21 cellular contexts compared by ENCODE assay signal in genomic region chr11:104522650-104523049, GRCh38.
A peak's percentile ranks its signal among the peaks of the same experiment; 100 is the strongest.
DNase-seq lines count a peak whose midpoint lies in the region; ATAC-seq, FAIRE-seq and TF ChIP-seq lines count a peak whose summit lies in the region.
"Had no signal": no experiment of that assay in that cellular context is flagged by ENCODE, and none has a peak within 500 bp of the region (broad histone marks: within the 10 kb centered on the region; RNA-seq: fewer than 3 reads in every experiment).

No MANE protein-coding gene starts in this region.

- intact Hi-C loops in HepG2 (cut with micrococcal nuclease; ENCODE audit: unreplicated experiment) = no loop called here
- intact Hi-C loops in right lobe of liver (cut with DNase I) = no loop called here
- intact Hi-C loops in lower lobe of right lung (cut with DNase I) = no loop called here
- intact Hi-C loops in left lung (cut with DNase I) = no loop called here

- FAIRE-seq in HepG2 (lab: Jason Lieb, UNC) = no peak
- FAIRE-seq: GM19239 had no signal

- TF ChIP-seq CTCF in HepG2 (CRISPR knock-in tag; IDR thresholded peaks at IDR 0.05) (no peak), right lobe of liver (IDR thresholded peaks at IDR 0.05) (no peak), lower lobe of right lung (IDR thresholded peaks at IDR 0.05) (no peak), left lung (IDR thresholded peaks at IDR 0.05) (no peak)

- no peaks in the 10 kb centered on the region for H3K36me3 ChIP-seq in HepG2 (replicated peaks in 1 of 2; ENCODE audit: control insufficient read depth in 1 of 2, insufficient read depth in 2 of 2, low read length in 2 of 2)
- H3K36me3 ChIP-seq in right lobe of liver = no peaks in the 10 kb centered on the region
- H3K36me3 ChIP-seq in lower lobe of right lung = no peaks in the 10 kb centered on the region
- H3K36me3 ChIP-seq in left lung = no peaks in the 10 kb centered on the region
- H3K36me3 ChIP-seq: HAP-1, neutrophil, tibial nerve had no signal

- no TSS peak for BruUV-seq in HepG2 (replicated peaks; lab: Mats Ljungman, UMichigan)

- CTCF ChIA-PET in HepG2 (lab: Yijun Ruan, JAX; ENCODE audit: low intra/inter-chr PET ratio, low total read pairs) = no interaction called here

- H3K79me2 ChIP-seq in HepG2 (ENCODE audit: insufficient read depth, low read length) = no peaks in the 10 kb centered on the region

- in situ Hi-C loops in HepG2 (cut with HindIII; ENCODE audit: extremely low pct_ligation_motif_present, low pct_unique_long_range_greater_than_20kb) = no loop called here

- ATAC-seq in HepG2 = no peak
- no peak for ATAC-seq in right lobe of liver
- ATAC-seq in SK-N-SH treated with all-trans-retinoic acid at 6 μM for 48 hours = peak; percentile 91
- no peak for ATAC-seq in lower lobe of right lung
- ATAC-seq in left lung = no peak
- ATAC-seq in HG02623 (IDR thresholded peaks at IDR 0.05; ENCODE audit: unreplicated experiment) = no peak
- ATAC-seq: left cardiac atrium; stimulated activated naive CD8-positive, alpha-beta T cell treated with anti-CD3 and anti-CD28 coated beads, Interleukin-15, Interleukin-2, amounts not matched to agents 100 U/mL and 50 U/mL, for 24 hours had no signal

- TF ChIP-seq POLR2A in HepG2 (IDR thresholded peaks at IDR 0.05; ENCODE audit: insufficient read depth in 1 of 2, low read depth in 2 of 2, low read length in 2 of 2) (no peak), right lobe of liver (IDR thresholded peaks at IDR 0.05) (no peak)

- H3K9ac ChIP-seq in HepG2 (ENCODE audit: insufficient read depth, low read depth, low read length) = no peak overlapping the region

- DNase-seq in HepG2 (ENCODE audit: low spot score) = peak; percentile 0
- no peak for DNase-seq in right lobe of liver
- DNase-seq in fibroblast of peridontal ligament (ENCODE audit: extremely low read depth) = peak; percentile 11
- no peak for DNase-seq in lower lobe of right lung
- DNase-seq in left lung = no peak
- DNase-seq in DMS53 (lab: John Stamatoyannopoulos, UW) = no peak
- DNase-seq: activated CD4-positive, alpha-beta T cell treated with anti-CD3 and anti-CD28 coated beads, Interleukin-2, amount 10 ng/mL, durations not matched to agents 24 days and 14 days; activated CD8-positive, alpha-beta memory T cell treated with anti-CD3 and anti-CD28 coated beads, Interleukin-2, amount 50 U/mL, for 4 hours; activated effector memory CD4-positive, alpha-beta T cell treated with anti-CD3 and anti-CD28 coated beads, Interleukin-2, amount 50 U/mL, for 16 hours; amygdala; foreskin melanocyte; left cardiac atrium; MV-4-11; retina; stimulated activated naive CD8-positive, alpha-beta T cell treated with anti-CD3 and anti-CD28 coated beads, Interleukin-15, Interleukin-2, amounts not matched to agents 100 U/mL and 50 U/mL, for 24 hours had no signal

- TF ChIP-seq EP300 in HepG2 (IDR thresholded peaks at IDR 0.05; ENCODE audit: low read depth in 2 of 2, low read length in 2 of 2) = no peak
- no peak for TF ChIP-seq EP300 in HepG2 (CRISPR knock-in tag; IDR thresholded peaks at IDR 0.05; ENCODE audit: borderline replicate concordance)

- H3K4me3 ChIP-seq in HepG2 (replicated peaks in 1 of 3; ENCODE audit: insufficient read depth in 1 of 3, low read depth in 2 of 3, low read length in 3 of 3) (no peak overlapping the region), right lobe of liver (no peak overlapping the region), lower lobe of right lung (no peak overlapping the region), left lung (no peak overlapping the region)
- H3K4me3 ChIP-seq: HAP-1, tibial nerve had no signal

- no peak overlapping the region for H3K4me2 ChIP-seq in HepG2 (ENCODE audit: low read depth, low read length)

- H3K27ac ChIP-seq in HepG2 (ENCODE audit: extremely low read length, insufficient read depth, low read length) (no peak overlapping the region), right lobe of liver (no peak overlapping the region), lower lobe of right lung (no peak overlapping the region), left lung (no peak overlapping the region)
- H3K27ac ChIP-seq: neutrophil, tibial nerve had no signal

- no peaks in the 10 kb centered on the region for H3K9me3 ChIP-seq in HepG2 (ENCODE audit: low read length)
- no peaks in the 10 kb centered on the region for H3K9me3 ChIP-seq in right lobe of liver
- no peaks in the 10 kb centered on the region for H3K9me3 ChIP-seq in lower lobe of right lung
- H3K9me3 ChIP-seq in left lung = no peaks in the 10 kb centered on the region
- H3K9me3 ChIP-seq: HAP-1, neutrophil, tibial nerve had no signal

- no peaks in the 10 kb centered on the region for H4K20me1 ChIP-seq in HepG2 (ENCODE audit: insufficient read depth, low read length)

- TF ChIP-seq RAD21 in HepG2 (CRISPR knock-in tag; IDR thresholded peaks at IDR 0.05) = no peak

- no peaks in the 10 kb centered on the region for H3K4me1 ChIP-seq in HepG2 (ENCODE audit: insufficient read depth, low read length)
- no peaks in the 10 kb centered on the region for H3K4me1 ChIP-seq in right lobe of liver
- no peaks in the 10 kb centered on the region for H3K4me1 ChIP-seq in lower lobe of right lung
- no peaks in the 10 kb centered on the region for H3K4me1 ChIP-seq in left lung
- H3K4me1 ChIP-seq: HAP-1 had no signal

- H2AFZ ChIP-seq in HepG2 (ENCODE audit: low read length) = no peak overlapping the region

- H3K27me3 ChIP-seq in HepG2 (ENCODE audit: control insufficient read depth in 1 of 2, insufficient read depth in 2 of 2, low read length in 2 of 2) (no peaks in the 10 kb centered on the region), right lobe of liver (no peaks in the 10 kb centered on the region), lower lobe of right lung (ENCODE audit: low read depth) (no peaks in the 10 kb centered on the region), left lung (no peaks in the 10 kb centered on the region)
- H3K27me3 ChIP-seq: neutrophil, tibial nerve had no signal

- POLR2A ChIA-PET in HepG2 (lab: Yijun Ruan, JAX) = no interaction called here

TF ChIP-seq in HepG2, 621 proteins besides CTCF, POLR2A, EP300 and RAD21 (continues in another document):
- no peak for TF ChIP-seq ZNF597 (CRISPR knock-in tag; IDR thresholded peaks at IDR 0.05)
- no peak for TF ChIP-seq ZNF17 (CRISPR knock-in tag; IDR thresholded peaks at IDR 0.05)
- no peak for TF ChIP-seq HMG20A (CRISPR knock-in tag; IDR thresholded peaks at IDR 0.05; ENCODE audit: borderline replicate concordance)
- TF ChIP-seq ZSCAN5A (CRISPR knock-in tag; IDR thresholded peaks at IDR 0.05; ENCODE audit: borderline replicate concordance) = no peak
- no peak for TF ChIP-seq PRPF4 (IDR thresholded peaks at IDR 0.05; ENCODE audit: low read depth, low read length, poor library complexity, severe bottlenecking)
- TF ChIP-seq ZNF510 (CRISPR knock-in tag; IDR thresholded peaks at IDR 0.05; ENCODE audit: low read depth) = no peak

TF ChIP-seq in SK-N-SH treated with all-trans-retinoic acid at 6 μM for 48 hours, 23 proteins besides CTCF, POLR2A, EP300 and RAD21 (continues in another document):
- TF ChIP-seq ZC3H10 (CRISPR knock-in tag; IDR thresholded peaks at IDR 0.05) (no peak), ARNTL (CRISPR knock-in tag; IDR thresholded peaks at IDR 0.05; ENCODE audit: borderline replicate concordance, low read depth) (no peak), ISL1 (CRISPR knock-in tag; IDR thresholded peaks at IDR 0.05) (peak; percentile 73), PATZ1 (CRISPR knock-in tag; IDR thresholded peaks at IDR 0.05; ENCODE audit: borderline replicate concordance) (no peak), GLIS3 (CRISPR knock-in tag; IDR thresholded peaks at IDR 0.05) (0 out of 2 replicates have a peak, but pooled peaks have one; percentile 45), TCF4 (CRISPR knock-in tag; IDR thresholded peaks at IDR 0.05; ENCODE audit: borderline replicate concordance) (peak; percentile 86; the same call in 1 of the 2 replicates), ZNF8 (CRISPR knock-in tag; IDR thresholded peaks at IDR 0.05) (no peak), ZFP3 (CRISPR knock-in tag; IDR thresholded peaks at IDR 0.05) (peak; percentile 63; the same call in 1 of the 2 replicates), TOX (CRISPR knock-in tag; IDR thresholded peaks at IDR 0.05; ENCODE audit: borderline replicate concordance) (peak; percentile 35; the same call in 1 of the 2 replicates), ZNF565 (CRISPR knock-in tag; conservative IDR thresholded peaks at IDR 0.05; ENCODE audit: low read depth) (no peak), ZFP30 (CRISPR knock-in tag; IDR thresholded peaks at IDR 0.05) (no peak), CSDC2 (CRISPR knock-in tag; IDR thresholded peaks at IDR 0.05) (no peak), PPARA (CRISPR knock-in tag; IDR thresholded peaks at IDR 0.05; ENCODE audit: borderline replicate concordance) (no peak), OSR1 (CRISPR knock-in tag; IDR thresholded peaks at IDR 0.05) (no peak)

Comparison
In these comparisons a context has a peak if more than half of its experiments do, and no peak if none do; other contexts are left out.
1. DNase-seq: peak in HepG2 (single experiment) and fibroblast of peridontal ligament (single experiment); none in right lobe of liver (0 of 3), lower lobe of right lung (single experiment), left lung (0 of 2) and DMS53 (single experiment).